Comparison of ENCODE assay signal across 8 cellular contexts in the genomic region with DNA sequence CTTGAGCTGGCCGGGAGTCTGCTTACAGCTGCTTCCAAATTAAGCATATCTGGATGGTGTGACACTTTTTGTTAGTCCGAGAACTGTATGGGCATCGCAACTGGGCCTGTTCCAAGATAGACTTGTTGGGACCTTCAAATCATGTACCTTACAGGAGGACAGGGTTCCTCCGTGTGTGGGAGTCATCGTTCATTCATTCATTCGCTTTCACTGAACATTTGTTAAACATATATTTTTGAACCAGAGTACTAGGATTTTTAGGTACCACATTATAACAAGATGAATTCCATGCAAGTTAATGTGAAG. TPM values are rescaled to one million over a fixed set of nuclear protein-coding genes. Genes with fewer than 3 reads are reported as not detected.
DNase-seq lines count a peak whose midpoint lies in the region; ATAC-seq and TF ChIP-seq lines count a peak whose summit lies in the region.

No MANE protein-coding gene starts in this region.

- peak overlapping the region; percentile 93 for H3K4me3 ChIP-seq in CD4-positive, CD25-positive, alpha-beta regulatory T cell (ENCODE audit: low read depth, low read length)
- H3K4me3 ChIP-seq in Karpas-422 (ENCODE audit: low read length) (peak overlapping the region; percentile 91), endocrine pancreas (ENCODE audit: control insufficient read depth, insufficient read depth, low read length) (peak overlapping the region; percentile 60)

- H3K4me2 ChIP-seq in Karpas-422 (ENCODE audit: low read depth, low read length, poor library complexity, severe bottlenecking): peak overlapping the region; percentile 93

- no peaks in the 10 kb centered on the region for H3K9me3 ChIP-seq in CD4-positive, CD25-positive, alpha-beta regulatory T cell (ENCODE audit: control insufficient read depth in 2 of 2, low read length in 2 of 2)
- H3K9me3 ChIP-seq in Karpas-422 (ENCODE audit: low read length) (no peaks in the 10 kb centered on the region), endocrine pancreas (ENCODE audit: control insufficient read depth, low read length) (no peaks in the 10 kb centered on the region)

- H3K27me3 ChIP-seq in CD4-positive, CD25-positive, alpha-beta regulatory T cell (ENCODE audit: control insufficient read depth, insufficient read depth, low read length): peaks cover 2% of the 10 kb centered on the region
- no peaks in the 10 kb centered on the region for H3K27me3 ChIP-seq in Karpas-422 (ENCODE audit: low read length)
- H3K27me3 ChIP-seq in endocrine pancreas (ENCODE audit: control insufficient read depth, insufficient read depth, low read length): no peaks in the 10 kb centered on the region

- peaks cover 15 to 55% (median 37%) of the 10 kb centered on the region in 4 donors for H3K4me1 Mint-ChIP-seq in CD4-positive, CD25-positive, alpha-beta regulatory T cell
- H3K4me1 Mint-ChIP-seq in progenitor cell of endocrine pancreas (ENCODE audit: low read depth): peaks cover 24% of the 10 kb centered on the region

- H3K9ac ChIP-seq in Karpas-422 (ENCODE audit: low read length) (peak overlapping the region; percentile 90), endocrine pancreas (ENCODE audit: control insufficient read depth, insufficient read depth, low read length) (peak overlapping the region; percentile 15)

- H4K20me1 ChIP-seq in Karpas-422 (ENCODE audit: insufficient read depth, low read depth, low read length): no peaks in the 10 kb centered on the region

- DNase-seq in CD4-positive, CD25-positive, alpha-beta regulatory T cell: no peak
- DNase-seq in Karpas-422 (no peak), progenitor cell of endocrine pancreas (ENCODE audit: low spot score, unreplicated experiment) (no peak), NCI-H226 (no peak), HT-29 (ENCODE audit: low spot score) (no peak), GM19240 (ENCODE audit: insufficient read length, low spot score) (no peak)

- peaks cover 45% of the 10 kb centered on the region for H3K79me2 ChIP-seq in Karpas-422 (ENCODE audit: low read length)

- H3K4me1 ChIP-seq in CD4-positive, CD25-positive, alpha-beta regulatory T cell (ENCODE audit: control insufficient read depth, insufficient read depth, low read length, poor library complexity, severe bottlenecking): peaks cover 32% of the 10 kb centered on the region
- peaks cover 35% of the 10 kb centered on the region for H3K4me1 ChIP-seq in Karpas-422 (ENCODE audit: low read length)
- H3K4me1 ChIP-seq in endocrine pancreas (ENCODE audit: control insufficient read depth, insufficient read depth, low read length): peaks cover 7% of the 10 kb centered on the region

- H3K36me3 ChIP-seq in CD4-positive, CD25-positive, alpha-beta regulatory T cell (ENCODE audit: control insufficient read depth, insufficient read depth, low read length): no peaks in the 10 kb centered on the region
- H3K36me3 ChIP-seq in Karpas-422 (ENCODE audit: insufficient read depth, low read length): no peaks in the 10 kb centered on the region
- H3K36me3 ChIP-seq in endocrine pancreas (ENCODE audit: control insufficient read depth, insufficient read depth, low read length): no peaks in the 10 kb centered on the region

- no peak for ATAC-seq in CD4-positive, CD25-positive, alpha-beta regulatory T cell (ENCODE audit: low read depth in 2 of 2)
- peak; percentile 32 for ATAC-seq in GM21529 (IDR thresholded peaks at IDR 0.05; ENCODE audit: unreplicated experiment)

- peak overlapping the region; percentile 71 for H3K27ac ChIP-seq in CD4-positive, CD25-positive, alpha-beta regulatory T cell (ENCODE audit: insufficient read depth, low read length, poor library complexity, severe bottlenecking)
- no peak overlapping the region for H3K27ac ChIP-seq in Karpas-422 (ENCODE audit: low read length)

- no peaks in the 10 kb centered on the region for H3K36me3 Mint-ChIP-seq in CD4-positive, CD25-positive, alpha-beta regulatory T cell
- H3K36me3 Mint-ChIP-seq in progenitor cell of endocrine pancreas (ENCODE audit: insufficient read depth): peaks cover 2% of the 10 kb centered on the region

- peak overlapping the region; percentile 93 to 95 (median 94) for H3K27ac Mint-ChIP-seq in CD4-positive, CD25-positive, alpha-beta regulatory T cell
- peak overlapping the region; percentile 97 for H3K27ac Mint-ChIP-seq in progenitor cell of endocrine pancreas

- no peak for TF ChIP-seq CTCF in progenitor cell of endocrine pancreas (IDR thresholded peaks at IDR 0.05; ENCODE audit: unreplicated experiment)

- peaks cover 5% of the 10 kb centered on the region for H3K27me3 Mint-ChIP-seq in CD4-positive, CD25-positive, alpha-beta regulatory T cell
- no peaks in the 10 kb centered on the region for H3K27me3 Mint-ChIP-seq in progenitor cell of endocrine pancreas

- peak overlapping the region; percentile 75 for H2AFZ ChIP-seq in Karpas-422 (ENCODE audit: low read length)

- peak overlapping the region; percentile 93 to 99 (median 98) for H3K4me3 Mint-ChIP-seq in CD4-positive, CD25-positive, alpha-beta regulatory T cell
- peak overlapping the region; percentile 96 for H3K4me3 Mint-ChIP-seq in progenitor cell of endocrine pancreas (ENCODE audit: low read depth)

- H3K9me2 ChIP-seq in Karpas-422 (replicated peaks; ENCODE audit: insufficient read depth, low read length): no peaks in the 10 kb centered on the region

- no peaks in the 10 kb centered on the region for H3K9me3 Mint-ChIP-seq in CD4-positive, CD25-positive, alpha-beta regulatory T cell
- no peaks in the 10 kb centered on the region for H3K9me3 Mint-ChIP-seq in progenitor cell of endocrine pancreas (ENCODE audit: low read depth)

RNA-seq across cellular contexts. Expression of a gene that starts 0.4 kb away (rescaled TPM):
- 30.4 TPM for total RNA-seq in CD4-positive, CD25-positive, alpha-beta regulatory T cell
- polyA plus RNA-seq in CD4-positive, CD25-positive, alpha-beta regulatory T cell: 10 to 100 TPM; 13.8 to 19.0 (median 17.1) TPM
- total RNA-seq in Karpas-422 (2014; rRNA removed; shearing (Covaris generic); ENCODE audit: low replicate concordance): 30.1 and 33.6 TPM in 2 replicates
- total RNA-seq in progenitor cell of endocrine pancreas: 90.3 and 93.3 TPM in 2 replicates
- total RNA-seq in HT-29 (2014; rRNA removed; shearing (Covaris generic)): 14.9 and 21.1 TPM in 2 replicates

RNA-seq across cellular contexts. Expression of a gene that starts 58.7 kb away (rescaled TPM):
- 29.9 TPM for total RNA-seq in CD4-positive, CD25-positive, alpha-beta regulatory T cell
- 10 to 100 TPM in 1 of 4 donors, 1 to 10 TPM in 3; 5.6 to 11.6 (median 8.1) TPM for polyA plus RNA-seq in CD4-positive, CD25-positive, alpha-beta regulatory T cell
- total RNA-seq in Karpas-422 (2014; rRNA removed; shearing (Covaris generic); ENCODE audit: low replicate concordance): 24.9 and 39.8 TPM in 2 replicates
- 82.2 and 91.5 TPM in 2 replicates for total RNA-seq in progenitor cell of endocrine pancreas
- 7.8 and 11.0 TPM in 2 replicates for total RNA-seq in HT-29 (2014; rRNA removed; shearing (Covaris generic))
